In the genomic region with DNA sequence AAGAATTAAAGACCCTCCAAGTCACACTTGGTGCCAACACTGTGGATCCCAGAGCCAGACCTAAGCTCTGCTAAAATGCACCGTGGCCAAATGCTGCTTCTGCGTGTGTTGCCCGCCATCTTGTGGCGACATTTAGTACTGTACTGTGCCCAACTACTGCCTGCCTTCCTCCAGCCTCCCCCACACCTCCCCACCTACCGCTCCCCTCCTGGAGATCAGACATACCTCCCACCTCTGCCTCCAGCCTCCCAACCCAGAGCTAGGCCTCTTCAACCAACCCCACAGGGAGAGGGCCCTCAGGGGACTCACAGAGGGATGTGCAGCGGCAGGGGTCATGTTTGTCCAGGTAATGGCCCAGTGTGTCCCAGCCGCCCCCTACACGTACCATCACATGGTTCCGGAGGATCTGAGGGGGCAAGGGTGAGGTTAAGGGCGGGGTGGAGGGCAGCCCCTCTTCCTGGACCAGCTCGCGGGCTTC, we compare ENCODE assay signal across 1 cellular context.
A peak's percentile ranks its signal among the peaks of the same experiment; 100 is the strongest.
TF ChIP-seq lines count a peak whose summit lies in the region.

No MANE protein-coding gene starts in this region.

TF ChIP-seq in H1, 55 proteins besides CTCF, POLR2A, EP300 and RAD21:
- TF ChIP-seq SIX5 (IDR thresholded peaks at IDR 0.05; ENCODE audit: low read depth, low read length) (no peak), KDM4A (IDR thresholded peaks at IDR 0.05; ENCODE audit: low read depth, low read length, severe bottlenecking) (no peak), GABPA (IDR thresholded peaks at IDR 0.05; ENCODE audit: borderline replicate concordance, insufficient read depth, low read length) (peak; percentile 47; the same call in 1 of the 2 replicates), SIRT6 (IDR thresholded peaks at IDR 0.05; ENCODE audit: low read length) (no peak), HDAC2 (IDR thresholded peaks at IDR 0.05; ENCODE audit: borderline replicate concordance in 1 of 2, low read depth in 2 of 2, low read length in 2 of 2) (no peak), SP4 (IDR thresholded peaks at IDR 0.05; ENCODE audit: low read length) (no peak), SAP30 (IDR thresholded peaks at IDR 0.05; ENCODE audit: insufficient read depth, insufficient replicate concordance, low read length) (no peak), TBP (IDR thresholded peaks at IDR 0.05; ENCODE audit: low read depth, low read length) (no peak), GTF2F1 (IDR thresholded peaks at IDR 0.05; ENCODE audit: borderline replicate concordance, low read depth, low read length) (no peak), BRCA1 (IDR thresholded peaks at IDR 0.05; ENCODE audit: low read depth, low read length) (no peak), JUN (IDR thresholded peaks at IDR 0.05; ENCODE audit: low read depth, low read length) (no peak), TAF7 (optimal IDR thresholded peaks at IDR 0.05; ENCODE audit: borderline replicate concordance, low read depth, low read length) (no peak), BACH1 (IDR thresholded peaks at IDR 0.05; ENCODE audit: low read length) (no peak), POU5F1 (IDR thresholded peaks at IDR 0.05; ENCODE audit: low read depth, low read length) (no peak)
- TF ChIP-seq, protein P1, sequence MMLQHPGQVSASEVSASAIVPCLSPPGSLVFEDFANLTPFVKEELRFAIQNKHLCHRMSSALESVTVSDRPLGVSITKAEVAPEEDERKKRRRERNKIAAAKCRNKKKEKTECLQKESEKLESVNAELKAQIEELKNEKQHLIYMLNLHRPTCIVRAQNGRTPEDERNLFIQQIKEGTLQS (IDR thresholded peaks at IDR 0.05; ENCODE audit: insufficient read depth, low read depth, low read length), result no peak
- TF ChIP-seq, protein P2, sequence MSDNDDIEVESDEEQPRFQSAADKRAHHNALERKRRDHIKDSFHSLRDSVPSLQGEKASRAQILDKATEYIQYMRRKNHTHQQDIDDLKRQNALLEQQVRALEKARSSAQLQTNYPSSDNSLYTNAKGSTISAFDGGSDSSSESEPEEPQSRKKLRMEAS (IDR thresholded peaks at IDR 0.05), result 0 out of 2 replicates have a peak, but pooled peaks have one; percentile 18
- TF ChIP-seq, protein P3, sequence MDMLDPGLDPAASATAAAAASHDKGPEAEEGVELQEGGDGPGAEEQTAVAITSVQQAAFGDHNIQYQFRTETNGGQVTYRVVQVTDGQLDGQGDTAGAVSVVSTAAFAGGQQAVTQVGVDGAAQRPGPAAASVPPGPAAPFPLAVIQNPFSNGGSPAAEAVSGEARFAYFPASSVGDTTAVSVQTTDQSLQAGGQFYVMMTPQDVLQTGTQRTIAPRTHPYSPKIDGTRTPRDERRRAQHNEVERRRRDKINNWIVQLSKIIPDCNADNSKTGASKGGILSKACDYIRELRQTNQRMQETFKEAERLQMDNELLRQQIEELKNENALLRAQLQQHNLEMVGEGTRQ (IDR thresholded peaks at IDR 0.05; ENCODE audit: low read length), result no peak
